ENCODE assay signal across 16 cellular contexts in the genomic region with DNA sequence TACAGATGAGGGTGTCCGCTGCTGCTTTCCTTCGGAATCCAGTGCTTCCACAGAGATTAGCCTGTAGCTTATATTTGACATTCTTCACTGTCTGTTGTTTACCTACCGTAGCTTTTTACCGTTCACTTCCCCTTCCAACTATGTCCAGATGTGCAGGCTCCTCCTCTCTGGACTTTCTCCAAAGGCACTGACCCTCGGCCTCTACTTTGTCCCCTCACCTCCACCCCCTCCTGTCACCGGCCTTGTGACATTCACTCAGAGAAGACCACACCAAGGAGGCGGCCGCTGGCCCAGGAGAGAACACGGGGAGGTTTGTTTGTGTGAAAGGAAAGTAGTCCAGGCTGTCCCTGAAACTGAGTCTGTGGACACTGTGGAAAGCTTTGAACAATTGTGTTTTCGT. TPM values are rescaled to one million over a fixed set of nuclear protein-coding genes. Genes with fewer than 3 reads are reported as not detected.
DNase-seq lines count a peak whose midpoint lies in the region; ATAC-seq, FAIRE-seq and TF ChIP-seq lines count a peak whose summit lies in the region.
"Had no signal": no experiment of that assay in that cellular context is flagged by ENCODE, and none has a peak within 500 bp of the region (broad histone marks: within the 10 kb centered on the region; RNA-seq: fewer than 3 reads in every experiment).

No MANE protein-coding gene starts in this region.

- H3K36me3 ChIP-seq in CD4-positive, CD25-positive, alpha-beta regulatory T cell (ENCODE audit: control insufficient read depth, insufficient read depth, low read length) = peaks cover 38% of the 10 kb centered on the region
- H3K36me3 ChIP-seq in adrenal gland (replicated peaks in 1 of 2) (peaks cover 0 to 21% of the 10 kb centered on the region in 2 donors), pancreas (peaks cover 0 to 4% (median 0%) of the 10 kb centered on the region in 3 donors)

- H3K4me1 Mint-ChIP-seq in CD4-positive, CD25-positive, alpha-beta regulatory T cell = peaks cover 5 to 21% (median 13%) of the 10 kb centered on the region in 4 donors

- no peak for DNase-seq in CD4-positive, CD25-positive, alpha-beta regulatory T cell
- peak in 2 of 7 donors; percentile 37 to 38 for DNase-seq in adrenal gland
- peak; percentile 87 for DNase-seq in left lobe of liver (ENCODE audit: low spot score)
- DNase-seq in pancreas = peak in 1 of 6 donors; percentile 43
- no peak for DNase-seq in NCI-H2107 (lab: John Stamatoyannopoulos, UW)
- DNase-seq in DMS79 (lab: John Stamatoyannopoulos, UW) = no peak
- no peak for DNase-seq in DMS 273 treated with DMSO at 0.1 percent for 48 hours (lab: John Stamatoyannopoulos, UW)
- DNase-seq: activated CD4-positive, alpha-beta T cell treated with anti-CD3 and anti-CD28 coated beads, Interleukin-2, amount 50 U/mL, for 1 hour; activated naive CD4-positive, alpha-beta T cell; NCI-H1105 treated with DMSO at 0.1 percent for 48 hours; NCI-H526 treated with DMSO at 0.1 percent for 48 hours; trophoblast cell had no signal

- ATAC-seq in CD4-positive, CD25-positive, alpha-beta regulatory T cell (ENCODE audit: low read depth in 2 of 2) = no peak
- ATAC-seq in left lobe of liver (peak; percentile 68), pancreas (no peak), HG03342 (IDR thresholded peaks at IDR 0.05; ENCODE audit: unreplicated experiment) (no peak)
- ATAC-seq: A549, Panc1 had no signal

- H3K27me3 Mint-ChIP-seq in CD4-positive, CD25-positive, alpha-beta regulatory T cell = no peaks in the 10 kb centered on the region

- H3K27ac Mint-ChIP-seq in CD4-positive, CD25-positive, alpha-beta regulatory T cell = peak overlapping the region in 2 of 3 donors; percentile 62 to 79

- TF ChIP-seq CTCF in adrenal gland (IDR thresholded peaks at IDR 0.05) (no peak), pancreas (IDR thresholded peaks at IDR 0.05) (no peak)

- TF ChIP-seq POLR2A in adrenal gland (IDR thresholded peaks at IDR 0.05) = peak in 1 of 2 donors; percentile 8

- peaks cover 42% of the 10 kb centered on the region for H3K36me3 Mint-ChIP-seq in CD4-positive, CD25-positive, alpha-beta regulatory T cell

- H3K27ac ChIP-seq in CD4-positive, CD25-positive, alpha-beta regulatory T cell (ENCODE audit: insufficient read depth, low read length, poor library complexity, severe bottlenecking) = no peak overlapping the region
- H3K27ac ChIP-seq in adrenal gland = peak overlapping the region in 4 of 5 donors; percentile 51 to 69 (median 60)
- H3K27ac ChIP-seq in pancreas = peak overlapping the region in 3 of 4 donors; percentile 69 to 87 (median 74)
- H3K27ac ChIP-seq: A549 had no signal

- H3K4me3 ChIP-seq in CD4-positive, CD25-positive, alpha-beta regulatory T cell (ENCODE audit: low read depth, low read length) = no peak overlapping the region
- no peak overlapping the region for H3K4me3 ChIP-seq in adrenal gland
- no peak overlapping the region for H3K4me3 ChIP-seq in pancreas
- H3K4me3 ChIP-seq: A549 had no signal

- intact Hi-C loops in adrenal gland (cut with DNase I) (no loop called here), pancreas (cut with DNase I) (no loop called here)

- H3K27me3 ChIP-seq in CD4-positive, CD25-positive, alpha-beta regulatory T cell (ENCODE audit: control insufficient read depth, insufficient read depth, low read length) = no peaks in the 10 kb centered on the region
- H3K27me3 ChIP-seq in adrenal gland (no peaks in the 10 kb centered on the region), pancreas (no peaks in the 10 kb centered on the region)

- FAIRE-seq in pancreas (lab: Jason Lieb, UNC) = no peak
- FAIRE-seq: A549, HTR-8/SVneo had no signal

- 60 to 65% (median 63%) methylated on average over 10 of the region's 10 CpGs for WGBS in adrenal gland, 4 donors
- 51 to 57% methylated on average over 10 of the region's 10 CpGs for whole genome bisulfite sequencing in pancreas, 2 donors

- no peaks in the 10 kb centered on the region for H3K9me3 Mint-ChIP-seq in CD4-positive, CD25-positive, alpha-beta regulatory T cell

- peaks cover 8% of the 10 kb centered on the region for H3K4me1 ChIP-seq in CD4-positive, CD25-positive, alpha-beta regulatory T cell (ENCODE audit: control insufficient read depth, insufficient read depth, low read length, poor library complexity, severe bottlenecking)
- peaks cover 26 to 28% of the 10 kb centered on the region in 2 donors for H3K4me1 ChIP-seq in adrenal gland (replicated peaks in 1 of 2)
- H3K4me1 ChIP-seq in pancreas = peaks cover 10 to 40% (median 30%) of the 10 kb centered on the region in 3 donors

- H3K9me3 ChIP-seq in CD4-positive, CD25-positive, alpha-beta regulatory T cell (ENCODE audit: control insufficient read depth in 2 of 2, low read length in 2 of 2) = no peaks in the 10 kb centered on the region
- H3K9me3 ChIP-seq in adrenal gland (replicated peaks in 1 of 3) = no peaks in the 10 kb centered on the region
- H3K9me3 ChIP-seq in pancreas = no peaks in the 10 kb centered on the region
- H3K9me3 ChIP-seq: A549 had no signal

- H3K4me3 Mint-ChIP-seq in CD4-positive, CD25-positive, alpha-beta regulatory T cell = no peak overlapping the region

RNA-seq across cellular contexts. Expression of a gene that starts 15.5 kb away (rescaled TPM):
- total RNA-seq in CD4-positive, CD25-positive, alpha-beta regulatory T cell = not detected
- polyA plus RNA-seq in CD4-positive, CD25-positive, alpha-beta regulatory T cell = under 1 TPM in 2 of 4 donors, not detected in 2; 0.05 to 0.06 TPM
- 10 to 100 TPM in 5 of 8 donors, 1 to 10 TPM in 3; 2.5 to 41.0 (median 11.5) TPM for total RNA-seq in adrenal gland
- 10 to 100 TPM in 1 of 3 donors, 1 to 10 TPM in 2; 3.0 to 13.4 (median 3.4) TPM for polyA plus RNA-seq in adrenal gland
- total RNA-seq in left lobe of liver = 3.7 TPM
- total RNA-seq in pancreas = 100 to 1,000 TPM in 1 of 6 donors, 10 to 100 TPM in 5; 37.5 to 101 (median 48.5) TPM
- 10 to 100 TPM; 43.8 to 57.9 TPM for polyA plus RNA-seq in pancreas
